In genomic region chr1:228061411-228062084, GRCh38 we compare ENCODE assay signal across 1 cellular context.
TF ChIP-seq lines count a peak whose summit lies in the region.

No MANE protein-coding gene starts in this region.

TF ChIP-seq in H1, 55 proteins besides CTCF, POLR2A, EP300 and RAD21:
- TF ChIP-seq SRF (IDR thresholded peaks at IDR 0.05; ENCODE audit: low read depth, low read length) (no peak), CHD7 (IDR thresholded peaks at IDR 0.05; ENCODE audit: insufficient replicate concordance, low read length) (no peak), CBX8 (IDR thresholded peaks at IDR 0.05; ENCODE audit: borderline replicate concordance, low read depth, low read length) (no peak), E2F6 (IDR thresholded peaks at IDR 0.05) (no peak), FOSL1 (IDR thresholded peaks at IDR 0.05; ENCODE audit: insufficient read depth, low read depth, low read length) (no peak), RXRA (IDR thresholded peaks at IDR 0.05; ENCODE audit: insufficient read depth, low read depth, low read length) (no peak), TEAD4 (IDR thresholded peaks at IDR 0.05; ENCODE audit: low read depth, low read length) (no peak), MAX (IDR thresholded peaks at IDR 0.05) (no peak), NANOG (IDR thresholded peaks at IDR 0.05; ENCODE audit: insufficient read depth, low read depth, low read length, poor library complexity, severe bottlenecking) (no peak), HDAC6 (IDR thresholded peaks at IDR 0.05; ENCODE audit: low read depth, low read length) (no peak), KDM4A (IDR thresholded peaks at IDR 0.05; ENCODE audit: low read depth, low read length, severe bottlenecking) (no peak), GABPA (IDR thresholded peaks at IDR 0.05; ENCODE audit: borderline replicate concordance, insufficient read depth, low read length) (no peak), SIN3A (conservative IDR thresholded peaks at IDR 0.05 in 1 of 2, IDR thresholded peaks at IDR 0.05 in 1 of 2; ENCODE audit: low read depth in 1 of 2, low read length in 2 of 2) (no peak), SAP30 (IDR thresholded peaks at IDR 0.05; ENCODE audit: insufficient read depth, insufficient replicate concordance, low read length) (no peak), POU5F1 (IDR thresholded peaks at IDR 0.05; ENCODE audit: low read depth, low read length) (no peak)
TF ChIP-seq in H1: peak in this region for 0.
